Comparison of ENCODE assay signal across 26 cellular contexts in genomic region chr18:26432651-26433424, GRCh38.
DNase-seq lines count a peak whose midpoint lies in the region; ATAC-seq and TF ChIP-seq lines count a peak whose summit lies in the region.
"Had no signal": no experiment of that assay in that cellular context is flagged by ENCODE, and none has a peak within 500 bp of the region (broad histone marks: within the 10 kb centered on the region; RNA-seq: fewer than 3 reads in every experiment).

No MANE protein-coding gene starts in this region.

- intact Hi-C loops in mucosa of descending colon (cut with DNase I, micrococcal nuclease): no loop called here

- H3K4me1 ChIP-seq in mucosa of descending colon (ENCODE audit: low read depth): no peaks in the 10 kb centered on the region
- H3K4me1 ChIP-seq: BLaER1 treated with 17β-estradiol and CSF1 and Interleukin-3, amounts not matched to agents 10 nM and 100 nM; colonic mucosa had no signal

- DNase-seq in kidney tubule cell (ENCODE audit: low spot score) (peak; percentile 53), mucosa of descending colon (no peak)
- DNase-seq: activated B cell treated with CpG ODN at 0.5 μM for 24 hours; activated CD4-positive, alpha-beta T cell treated with anti-CD3 and anti-CD28 coated beads, Interleukin-2, amount 50 U/mL, for 48 hours; activated CD8-positive, alpha-beta memory T cell treated with anti-CD3 and anti-CD28 coated beads, Interleukin-2, amount 50 U/mL, for 4 hours; colonic mucosa; COR-L47; effector memory CD8-positive, alpha-beta T cell; foreskin melanocyte; HCEC 1CT; MG63; naive B cell; NCI-H1417 treated with DMSO at 0.1 percent for 48 hours; NK-92 treated with Interleukin-12 subunit alpha and Interleukin-12 subunit beta, amount 100 ng/mL, for 24 hours; PC-9; SHP77; stimulated activated CD4-positive, alpha-beta T cell treated with anti-CD3 and anti-CD28 coated beads, Interleukin-2, amount 100 ng/mL, for 48 hours; stimulated activated naive B cell treated with anti-CD40 and anti-IgM and Interleukin-4, amounts not matched to agents 10 μg/mL and 1 μg/mL and 100 μg/mL, for 72 hours had no signal

- no peaks in the 10 kb centered on the region for H3K9me3 ChIP-seq in mucosa of descending colon
- H3K9me3 ChIP-seq: BLaER1 treated with 17β-estradiol and CSF1 and Interleukin-3, amounts not matched to agents 10 nM and 100 nM; colonic mucosa; MG63 had no signal

- TF ChIP-seq CTCF in mucosa of descending colon (IDR thresholded peaks at IDR 0.05): no peak

- ATAC-seq in GM18867 (IDR thresholded peaks at IDR 0.05; ENCODE audit: unreplicated experiment) (peak; percentile 63), HG02588 (IDR thresholded peaks at IDR 0.05; ENCODE audit: unreplicated experiment) (peak; percentile 69), HG03342 (IDR thresholded peaks at IDR 0.05; ENCODE audit: unreplicated experiment) (peak; percentile 51), GM18868 (IDR thresholded peaks at IDR 0.05; ENCODE audit: unreplicated experiment) (no peak), HG03354 (IDR thresholded peaks at IDR 0.05; ENCODE audit: poor library complexity, severe bottlenecking, unreplicated experiment) (no peak), mucosa of descending colon (no peak)
- ATAC-seq: effector memory CD8-positive, alpha-beta T cell; left lobe of liver had no signal

- no peaks in the 10 kb centered on the region for H3K36me3 ChIP-seq in mucosa of descending colon (ENCODE audit: low read depth)
- H3K36me3 ChIP-seq: BLaER1 treated with 17β-estradiol and CSF1 and Interleukin-3, amounts not matched to agents 10 nM and 100 nM; colonic mucosa; MG63 had no signal

- no peak overlapping the region for H3K4me3 ChIP-seq in mucosa of descending colon
- H3K4me3 ChIP-seq: BLaER1 treated with 17β-estradiol and CSF1 and Interleukin-3, amounts not matched to agents 10 nM and 100 nM; colonic mucosa; hepatocyte; MG63; PC-9 had no signal

Comparison
In these comparisons a context has a peak if more than half of its experiments do, and no peak if none do; other contexts are left out.
1. ATAC-seq: peak in GM18867 (single experiment), HG02588 (single experiment) and HG03342 (single experiment); none in GM18868 (single experiment), HG03354 (single experiment) and mucosa of descending colon (single experiment).